In the genomic region with DNA sequence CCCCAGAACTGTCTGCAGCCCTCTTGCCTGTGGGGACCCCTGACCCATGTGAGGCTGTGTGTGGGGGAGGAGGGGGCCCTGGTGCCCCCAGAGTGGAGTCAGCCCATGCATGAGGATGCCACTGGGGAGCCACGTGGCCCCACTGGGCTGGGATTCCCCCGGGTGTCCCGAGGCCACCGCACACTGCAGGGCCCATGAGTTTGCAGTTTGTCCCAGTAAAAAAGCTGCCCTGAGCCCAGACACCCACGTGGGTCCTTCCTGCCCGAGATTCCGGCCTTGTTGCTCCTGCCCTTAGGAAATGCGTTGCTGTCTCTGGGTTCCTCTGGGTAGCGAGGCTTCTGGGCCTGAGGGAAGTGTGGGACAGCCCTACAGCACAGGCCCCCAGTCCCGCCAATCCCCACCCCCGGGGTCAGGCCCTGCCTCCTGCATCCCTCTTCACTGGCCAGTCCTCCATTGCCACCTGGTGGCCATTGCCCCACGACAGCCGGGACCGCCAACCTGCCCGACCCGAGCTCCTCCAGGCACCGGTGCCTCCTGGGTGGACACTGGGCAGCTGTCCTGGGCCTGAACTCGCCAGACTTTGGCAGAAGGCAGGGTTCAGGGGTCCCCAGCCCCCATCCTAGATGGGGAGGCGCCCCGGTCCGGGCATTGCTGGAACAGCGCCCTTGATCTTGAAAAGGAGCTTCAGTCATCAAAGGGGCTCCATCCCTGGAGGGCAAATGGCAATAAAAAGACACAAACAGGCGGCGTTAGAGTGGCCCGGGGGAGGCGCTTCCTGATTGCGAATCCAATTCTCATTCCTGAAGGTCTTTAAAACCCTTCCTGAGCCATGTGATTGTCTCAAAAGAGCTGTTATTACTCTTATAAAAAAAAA, we compare ENCODE assay signal across 8 cellular contexts. TPM values are rescaled to one million over a fixed set of nuclear protein-coding genes. Genes with fewer than 3 reads are reported as not detected.
DNase-seq lines count a peak whose midpoint lies in the region; ATAC-seq and TF ChIP-seq lines count a peak whose summit lies in the region.

No MANE protein-coding gene starts in this region.

- no peaks in the 10 kb centered on the region for H3K36me3 ChIP-seq in BE2C
- no peaks in the 10 kb centered on the region for H3K36me3 ChIP-seq in HEK293 (ENCODE audit: control insufficient read depth in 2 of 2, insufficient read depth in 1 of 2, low read length in 2 of 2)
- H3K36me3 ChIP-seq in PC-9 (ENCODE audit: low read depth) = no peaks in the 10 kb centered on the region
- no peaks in the 10 kb centered on the region for H3K36me3 ChIP-seq in neural progenitor cell

- H4K20me1 ChIP-seq in PC-9 (ENCODE audit: insufficient read depth) (no peaks in the 10 kb centered on the region), neural progenitor cell (ENCODE audit: low read depth) (no peaks in the 10 kb centered on the region)

- no peaks in the 10 kb centered on the region for H3K4me1 Mint-ChIP-seq in activated T-helper 1 cell treated with anti-CD3 and anti-CD28 coated beads, Interleukin-12 subunit alpha, Interleukin-12 subunit beta, Interleukin-2, Interleukin-4 antibody, amounts not matched to agents 30 ng/mL and 10 ng/mL and 1 ng/mL, durations not matched to agents 14 hours and 24 hours and 36 hours (ENCODE audit: low read depth)
- peaks cover 9% of the 10 kb centered on the region for H3K4me1 Mint-ChIP-seq in neural progenitor cell

- H3K4me3 ChIP-seq in BE2C (ENCODE audit: low read depth, low read length) (no peak overlapping the region), HEK293 (ENCODE audit: low read depth, low read length) (no peak overlapping the region), PC-9 (no peak overlapping the region), fibroblast of the aortic adventitia (ENCODE audit: low read depth, low read length) (no peak overlapping the region), neural progenitor cell (no peak overlapping the region)

- no peak overlapping the region for H3K4me3 Mint-ChIP-seq in activated T-helper 1 cell treated with anti-CD3 and anti-CD28 coated beads, Interleukin-12 subunit alpha, Interleukin-12 subunit beta, Interleukin-2, Interleukin-4 antibody, amounts not matched to agents 30 ng/mL and 10 ng/mL and 1 ng/mL, durations not matched to agents 14 hours and 24 hours and 36 hours
- no peak overlapping the region for H3K4me3 Mint-ChIP-seq in neural progenitor cell

- no peak overlapping the region for H3K27ac Mint-ChIP-seq in activated T-helper 1 cell treated with anti-CD3 and anti-CD28 coated beads, Interleukin-12 subunit alpha, Interleukin-12 subunit beta, Interleukin-2, Interleukin-4 antibody, amounts not matched to agents 30 ng/mL and 10 ng/mL and 1 ng/mL, durations not matched to agents 14 hours and 24 hours and 36 hours
- H3K27ac Mint-ChIP-seq in neural progenitor cell = no peak overlapping the region

- POLR2A ChIA-PET in HEK293 (lab: Yijun Ruan, JAX) = no interaction called here
- POLR2A ChIA-PET in PC-9 (lab: Charles Lee; ENCODE audit: unreplicated experiment) = no interaction called here

- peaks cover 2% of the 10 kb centered on the region for H3K27me3 Mint-ChIP-seq in activated T-helper 1 cell treated with anti-CD3 and anti-CD28 coated beads, Interleukin-12 subunit alpha, Interleukin-12 subunit beta, Interleukin-2, Interleukin-4 antibody, amounts not matched to agents 30 ng/mL and 10 ng/mL and 1 ng/mL, durations not matched to agents 14 hours and 24 hours and 36 hours (ENCODE audit: insufficient read depth)
- H3K27me3 Mint-ChIP-seq in neural progenitor cell (ENCODE audit: insufficient read depth, low read depth) = peaks cover 15% of the 10 kb centered on the region

- peak; percentile 96 for DNase-seq in BE2C
- DNase-seq in PC-9 = peak in 1 of 2 experiments; percentile 62
- DNase-seq in activated T-helper 1 cell treated with anti-CD3 and anti-CD28 coated beads, Interleukin-12 subunit alpha, Interleukin-12 subunit beta, Interleukin-2, Interleukin-4 antibody, amounts not matched to agents 30 ng/mL and 10 ng/mL and 1 ng/mL, durations not matched to agents 14 hours and 24 hours and 36 hours (ENCODE audit: low spot score) = peak; percentile 42
- peak; percentile 17 for DNase-seq in fibroblast of the aortic adventitia (ENCODE audit: low read depth)
- peak; percentile 89 for DNase-seq in neural progenitor cell (ENCODE audit: low spot score)
- peak in 46 of 49 donors; percentile 4 to 81 (median 55) for DNase-seq in substantia nigra (lab: John Stamatoyannopoulos, UW)

- no peaks in the 10 kb centered on the region for H3F3A ChIP-seq in PC-9 (ENCODE audit: insufficient read depth, low read depth)
- H3F3A ChIP-seq in neural progenitor cell (ENCODE audit: low read depth) = no peaks in the 10 kb centered on the region

- intact Hi-C loops in PC-9 (cut with micrococcal nuclease; ENCODE audit: unreplicated experiment) = loop anchor here (2.0 to 5.0 kb wide), 2 partner anchors 427 to 487 kb away; no protein-coding TSS in a partner anchor
- intact Hi-C loops in activated T-helper 1 cell treated with anti-CD3 and anti-CD28 coated beads, Interleukin-12 subunit alpha, Interleukin-12 subunit beta, Interleukin-2, Interleukin-4 antibody, amounts not matched to agents 30 ng/mL and 10 ng/mL and 1 ng/mL, durations not matched to agents 14 hours and 24 hours and 36 hours (cut with micrococcal nuclease) = loop anchor here (1.0 kb wide), 1 partner anchor 486 kb away; no protein-coding TSS in a partner anchor

- H3K27ac ChIP-seq in HEK293 (ENCODE audit: extremely low read depth, low read depth, low read length) (no peak overlapping the region), PC-9 (no peak overlapping the region), neural progenitor cell (no peak overlapping the region), substantia nigra (ENCODE audit: low read depth, low read length, poor library complexity, severe bottlenecking) (no peak overlapping the region)

- CTCF ChIA-PET in HEK293 (lab: Yijun Ruan, JAX) = interaction anchor here (0.6 to 2.5 kb wide), 33 partner anchors 8 to 1006 kb away, joined by 3 to 20 read pairs (median 4); no protein-coding TSS in a partner anchor
- CTCF ChIA-PET in PC-9 (lab: Charles Lee) = interaction anchor here (0.6 to 1.0 kb wide), 3 partner anchors 260 to 767 kb away, joined by 3 to 6 read pairs (median 3); no protein-coding TSS in a partner anchor

- H3K4me2 ChIP-seq in PC-9 (no peak overlapping the region), neural progenitor cell (no peak overlapping the region)

- no peak overlapping the region for H3K9ac ChIP-seq in neural progenitor cell

- no peak for ATAC-seq in GM21529 (IDR thresholded peaks at IDR 0.05; ENCODE audit: unreplicated experiment)

- H3K27me3 ChIP-seq in BE2C (no peaks in the 10 kb centered on the region), PC-9 (ENCODE audit: insufficient read depth, low read depth) (peaks cover 91% of the 10 kb centered on the region), neural progenitor cell (no peaks in the 10 kb centered on the region)

- BruUV-seq in PC-9 (replicated peaks; lab: Mats Ljungman, UMichigan) = no TSS peak

- H3K4me1 ChIP-seq in BE2C = peaks cover 51% of the 10 kb centered on the region
- no peaks in the 10 kb centered on the region for H3K4me1 ChIP-seq in HEK293 (ENCODE audit: control insufficient read depth, insufficient read depth, low read length)
- H3K4me1 ChIP-seq in PC-9 (replicated peaks; ENCODE audit: insufficient read depth) = no peaks in the 10 kb centered on the region
- H3K4me1 ChIP-seq in neural progenitor cell = peaks cover 7% of the 10 kb centered on the region

- H3K9me2 ChIP-seq in PC-9 (ENCODE audit: insufficient read depth) = no peaks in the 10 kb centered on the region

- TF ChIP-seq CTCF in BE2C (IDR thresholded peaks at IDR 0.05; ENCODE audit: low read depth, low read length) (peak; percentile 93), HEK293 (tag by site-specific recombination; IDR thresholded peaks at IDR 0.05) (peak; percentile 96), PC-9 (conservative IDR thresholded peaks at IDR 0.05) (peak; percentile 80), fibroblast of the aortic adventitia (IDR thresholded peaks at IDR 0.05; ENCODE audit: insufficient read depth, low read length) (peak; percentile 67), neural progenitor cell (IDR thresholded peaks at IDR 0.05) (peak; percentile 90)

- H3K79me2 ChIP-seq in PC-9 (ENCODE audit: low read depth) (no peaks in the 10 kb centered on the region), neural progenitor cell (ENCODE audit: low read depth) (no peaks in the 10 kb centered on the region)

- no peaks in the 10 kb centered on the region for H3K9me3 Mint-ChIP-seq in activated T-helper 1 cell treated with anti-CD3 and anti-CD28 coated beads, Interleukin-12 subunit alpha, Interleukin-12 subunit beta, Interleukin-2, Interleukin-4 antibody, amounts not matched to agents 30 ng/mL and 10 ng/mL and 1 ng/mL, durations not matched to agents 14 hours and 24 hours and 36 hours
- peaks cover 2% of the 10 kb centered on the region for H3K9me3 Mint-ChIP-seq in neural progenitor cell

- no peak overlapping the region for H2AFZ ChIP-seq in PC-9
- H2AFZ ChIP-seq in neural progenitor cell (replicated peaks) = peak overlapping the region; percentile 37

- H3K9me3 ChIP-seq in BE2C (no peaks in the 10 kb centered on the region), HEK293 (ENCODE audit: control insufficient read depth, insufficient read depth, low read depth, low read length) (no peaks in the 10 kb centered on the region), PC-9 (ENCODE audit: insufficient read depth, low read depth) (no peaks in the 10 kb centered on the region), neural progenitor cell (ENCODE audit: low read depth) (no peaks in the 10 kb centered on the region)

- H3K36me3 Mint-ChIP-seq in activated T-helper 1 cell treated with anti-CD3 and anti-CD28 coated beads, Interleukin-12 subunit alpha, Interleukin-12 subunit beta, Interleukin-2, Interleukin-4 antibody, amounts not matched to agents 30 ng/mL and 10 ng/mL and 1 ng/mL, durations not matched to agents 14 hours and 24 hours and 36 hours (ENCODE audit: low read depth) = no peaks in the 10 kb centered on the region
- no peaks in the 10 kb centered on the region for H3K36me3 Mint-ChIP-seq in neural progenitor cell

RNA-seq across cellular contexts. Expression of gene C14orf180, which starts 15.6 kb away (rescaled TPM):
- polyA plus RNA-seq in BE2C (2012; ENCODE audit: insufficient read depth, insufficient read length, low read depth) = 1.9 TPM
- not detected in 2 replicates for total RNA-seq in PC-9 (2021)
- total RNA-seq in activated T-helper 1 cell treated with anti-CD3 and anti-CD28 coated beads, Interleukin-12 subunit alpha, Interleukin-12 subunit beta, Interleukin-2, Interleukin-4 antibody, amounts not matched to agents 30 ng/mL and 10 ng/mL and 1 ng/mL, durations not matched to agents 14 hours and 24 hours and 36 hours = not detected in 2 replicates
- not detected in 2 replicates for total RNA-seq in fibroblast of the aortic adventitia (ENCODE audit: low replicate concordance)
- not detected in 2 replicates for total RNA-seq in neural progenitor cell (ENCODE audit: low replicate concordance)

RNA-seq across cellular contexts. Expression of gene TMEM179, which starts 40.6 kb away (rescaled TPM):
- 0.80 TPM for polyA plus RNA-seq in BE2C (2012; ENCODE audit: insufficient read depth, insufficient read length, low read depth)
- not detected in 2 replicates for total RNA-seq in PC-9 (2021)
- 0.12 and 0.36 TPM in 2 replicates for total RNA-seq in activated T-helper 1 cell treated with anti-CD3 and anti-CD28 coated beads, Interleukin-12 subunit alpha, Interleukin-12 subunit beta, Interleukin-2, Interleukin-4 antibody, amounts not matched to agents 30 ng/mL and 10 ng/mL and 1 ng/mL, durations not matched to agents 14 hours and 24 hours and 36 hours
- not detected in 2 replicates for total RNA-seq in fibroblast of the aortic adventitia (ENCODE audit: low replicate concordance)
- total RNA-seq in neural progenitor cell (ENCODE audit: low replicate concordance) = 0.77 and 12.1 TPM in 2 replicates
